In the genomic region with DNA sequence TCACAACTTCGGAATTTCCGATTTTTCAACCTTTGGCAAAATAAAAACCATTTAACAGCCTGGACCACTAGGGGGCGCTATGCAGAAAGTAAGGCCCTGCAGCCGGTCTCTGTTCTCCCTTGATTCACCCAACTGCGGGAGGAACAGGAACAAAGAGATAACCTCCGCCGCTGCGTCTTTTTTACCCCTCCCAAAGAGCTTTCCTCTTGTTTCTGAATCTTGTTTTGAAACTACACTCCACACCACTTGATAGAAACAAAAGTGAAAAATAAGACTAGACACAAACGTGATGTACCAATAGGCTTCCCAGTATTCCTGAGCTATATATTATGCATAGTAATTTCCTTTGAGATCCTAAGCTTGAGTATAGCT, we compare ENCODE assay signal across 8 cellular contexts.
DNase-seq lines count a peak whose midpoint lies in the region; ATAC-seq, FAIRE-seq and TF ChIP-seq lines count a peak whose summit lies in the region.

No MANE protein-coding gene starts in this region.

- H3K4me3 ChIP-seq in choroid plexus epithelial cell (ENCODE audit: low read depth, low read length) (no peak overlapping the region), right lobe of liver (no peak overlapping the region)

- DNase-seq in AG20443 (ENCODE audit: low spot score) (peak; percentile 69), H54 (ENCODE audit: insufficient read length, low spot score) (peak; percentile 21), NCI-H460 (ENCODE audit: extremely low read depth, low read depth) (peak; percentile 56), choroid plexus epithelial cell (ENCODE audit: low read depth) (peak; percentile 81), right lobe of liver (peak in 2 of 3 donors; percentile 49 to 72)
- DNase-seq in activated CD4-positive, alpha-beta T cell treated with anti-CD3 and anti-CD28 coated beads for 36 hours, result peak; percentile 88
- DNase-seq in stimulated activated CD4-positive, alpha-beta T cell treated with anti-CD3 and anti-CD28 coated beads, TNF-alpha, amount 100 ng/mL, for 24 hours (ENCODE audit: low read depth in 3 of 3), result peak; percentile 63 to 67 (median 65)

- FAIRE-seq in H54 (lab: Jason Lieb, UNC), result peak; percentile 81

- peak overlapping the region; percentile 11 for H3K4me3 Mint-ChIP-seq in activated CD4-positive, alpha-beta T cell treated with anti-CD3 and anti-CD28 coated beads for 36 hours

- CTCF ChIA-PET in activated CD4-positive, alpha-beta T cell treated with anti-CD3 and anti-CD28 coated beads for 36 hours (lab: Charles Lee), result interaction anchor here (0.6 to 2.4 kb wide), 53 partner anchors 10 to 516 kb away, joined by 3 to 21 read pairs (median 4); a partner anchor contains a TSS

- H3K27ac ChIP-seq in right lobe of liver, result no peak overlapping the region

- TF ChIP-seq CTCF in choroid plexus epithelial cell (conservative IDR thresholded peaks at IDR 0.05; ENCODE audit: low read depth, low read length) (peak; percentile 90), right lobe of liver (IDR thresholded peaks at IDR 0.05) (peak; percentile 82 to 91 (median 88))

- H3K36me3 Mint-ChIP-seq in activated CD4-positive, alpha-beta T cell treated with anti-CD3 and anti-CD28 coated beads for 36 hours (ENCODE audit: low read depth), result no peaks in the 10 kb centered on the region

- H3K27me3 Mint-ChIP-seq in activated CD4-positive, alpha-beta T cell treated with anti-CD3 and anti-CD28 coated beads for 36 hours, result peaks cover 16% of the 10 kb centered on the region

- WGBS in right lobe of liver (ENCODE audit: insufficient coverage, low coverage, low lambda C conversion rate, missing lambda C conversion rate), result 2% methylated on average over 9 of the region's 9 CpGs

- H3K4me1 ChIP-seq in right lobe of liver, result peaks cover 0 to 3% (median 0%) of the 10 kb centered on the region in 4 donors

- H3K36me3 ChIP-seq in right lobe of liver, result no peaks in the 10 kb centered on the region

- intact Hi-C loops in activated CD4-positive, alpha-beta T cell treated with anti-CD3 and anti-CD28 coated beads for 36 hours (cut with DNase I, micrococcal nuclease), result loop anchor here (1.0 to 10.0 kb wide), 5 partner anchors 172 to 406 kb away; a partner anchor contains a TSS
- intact Hi-C loops in right lobe of liver (cut with DNase I), result no loop called here

- no peaks in the 10 kb centered on the region for H3K27me3 ChIP-seq in right lobe of liver

- POLR2A ChIA-PET in activated CD4-positive, alpha-beta T cell treated with anti-CD3 and anti-CD28 coated beads for 36 hours (lab: Charles Lee), result no interaction called here

- H3K27ac Mint-ChIP-seq in activated CD4-positive, alpha-beta T cell treated with anti-CD3 and anti-CD28 coated beads for 36 hours, result no peak overlapping the region

- peaks cover 5% of the 10 kb centered on the region for H3K4me1 Mint-ChIP-seq in activated CD4-positive, alpha-beta T cell treated with anti-CD3 and anti-CD28 coated beads for 36 hours

- H3K9me3 Mint-ChIP-seq in activated CD4-positive, alpha-beta T cell treated with anti-CD3 and anti-CD28 coated beads for 36 hours (ENCODE audit: low read depth), result no peaks in the 10 kb centered on the region

- no peak for TF ChIP-seq POLR2A in H54 (IDR thresholded peaks at IDR 0.05; ENCODE audit: low read depth, low read length)
- TF ChIP-seq POLR2A in right lobe of liver (IDR thresholded peaks at IDR 0.05), result no peak

- H3K9me3 ChIP-seq in right lobe of liver, result no peaks in the 10 kb centered on the region

- peak; percentile 65 for ATAC-seq in activated CD4-positive, alpha-beta T cell treated with anti-CD3 and anti-CD28 coated beads for 36 hours
- ATAC-seq in right lobe of liver (peak; percentile 82 to 94 (median 88)), GM19324 (IDR thresholded peaks at IDR 0.05; ENCODE audit: low FRiP score, unreplicated experiment) (no peak)

Comparison
In these comparisons a context has a peak if more than half of its experiments do, and no peak if none do; other contexts are left out.
1. DNase-seq: peak in every context shown above with its lines; median percentile 88 in activated CD4-positive, alpha-beta T cell treated with anti-CD3 and anti-CD28 coated beads for 36 hours; 81 in choroid plexus epithelial cell; 69 in AG20443; 65 in stimulated activated CD4-positive, alpha-beta T cell treated with anti-CD3 and anti-CD28 coated beads, TNF-alpha, amount 100 ng/mL, for 24 hours; 60 in right lobe of liver; 56 in NCI-H460; 21 in H54.
2. intact Hi-C loops: an anchor here in activated CD4-positive, alpha-beta T cell treated with anti-CD3 and anti-CD28 coated beads for 36 hours (1.0 to 10.0 kb wide); none called in right lobe of liver.